1 cellular context compared by ENCODE assay signal in genomic region chr9:27485158-27485557, GRCh38.
TF ChIP-seq lines count a peak whose summit lies in the region.

No MANE protein-coding gene starts in this region.

TF ChIP-seq in GM23338, 12 proteins besides CTCF, POLR2A, EP300 and RAD21:
- TF ChIP-seq ETS1 (IDR thresholded peaks at IDR 0.05), result no peak
- no peak for TF ChIP-seq NANOG (IDR thresholded peaks at IDR 0.05; ENCODE audit: borderline replicate concordance)
- TF ChIP-seq ZNF114 (CRISPR knock-in tag; IDR thresholded peaks at IDR 0.05), result no peak
- TF ChIP-seq EZH2phosphoT487 (IDR thresholded peaks at IDR 0.05; ENCODE audit: unreplicated experiment), result no peak
- no peak for TF ChIP-seq EZH2 (IDR thresholded peaks at IDR 0.05; ENCODE audit: low read depth, unreplicated experiment)
- TF ChIP-seq STAT1 (IDR thresholded peaks at IDR 0.05; ENCODE audit: unreplicated experiment), result no peak
- no peak for TF ChIP-seq CREB1 (CRISPR knock-in tag; IDR thresholded peaks at IDR 0.05; ENCODE audit: low read depth)
- no peak for TF ChIP-seq ZNF331 (CRISPR knock-in tag; IDR thresholded peaks at IDR 0.05; ENCODE audit: low read depth)
- TF ChIP-seq JUNB (IDR thresholded peaks at IDR 0.05; ENCODE audit: unreplicated experiment), result no peak
- TF ChIP-seq POLR2AphosphoS5 (IDR thresholded peaks at IDR 0.05; ENCODE audit: low read depth), result no peak
- TF ChIP-seq, protein P1, sequence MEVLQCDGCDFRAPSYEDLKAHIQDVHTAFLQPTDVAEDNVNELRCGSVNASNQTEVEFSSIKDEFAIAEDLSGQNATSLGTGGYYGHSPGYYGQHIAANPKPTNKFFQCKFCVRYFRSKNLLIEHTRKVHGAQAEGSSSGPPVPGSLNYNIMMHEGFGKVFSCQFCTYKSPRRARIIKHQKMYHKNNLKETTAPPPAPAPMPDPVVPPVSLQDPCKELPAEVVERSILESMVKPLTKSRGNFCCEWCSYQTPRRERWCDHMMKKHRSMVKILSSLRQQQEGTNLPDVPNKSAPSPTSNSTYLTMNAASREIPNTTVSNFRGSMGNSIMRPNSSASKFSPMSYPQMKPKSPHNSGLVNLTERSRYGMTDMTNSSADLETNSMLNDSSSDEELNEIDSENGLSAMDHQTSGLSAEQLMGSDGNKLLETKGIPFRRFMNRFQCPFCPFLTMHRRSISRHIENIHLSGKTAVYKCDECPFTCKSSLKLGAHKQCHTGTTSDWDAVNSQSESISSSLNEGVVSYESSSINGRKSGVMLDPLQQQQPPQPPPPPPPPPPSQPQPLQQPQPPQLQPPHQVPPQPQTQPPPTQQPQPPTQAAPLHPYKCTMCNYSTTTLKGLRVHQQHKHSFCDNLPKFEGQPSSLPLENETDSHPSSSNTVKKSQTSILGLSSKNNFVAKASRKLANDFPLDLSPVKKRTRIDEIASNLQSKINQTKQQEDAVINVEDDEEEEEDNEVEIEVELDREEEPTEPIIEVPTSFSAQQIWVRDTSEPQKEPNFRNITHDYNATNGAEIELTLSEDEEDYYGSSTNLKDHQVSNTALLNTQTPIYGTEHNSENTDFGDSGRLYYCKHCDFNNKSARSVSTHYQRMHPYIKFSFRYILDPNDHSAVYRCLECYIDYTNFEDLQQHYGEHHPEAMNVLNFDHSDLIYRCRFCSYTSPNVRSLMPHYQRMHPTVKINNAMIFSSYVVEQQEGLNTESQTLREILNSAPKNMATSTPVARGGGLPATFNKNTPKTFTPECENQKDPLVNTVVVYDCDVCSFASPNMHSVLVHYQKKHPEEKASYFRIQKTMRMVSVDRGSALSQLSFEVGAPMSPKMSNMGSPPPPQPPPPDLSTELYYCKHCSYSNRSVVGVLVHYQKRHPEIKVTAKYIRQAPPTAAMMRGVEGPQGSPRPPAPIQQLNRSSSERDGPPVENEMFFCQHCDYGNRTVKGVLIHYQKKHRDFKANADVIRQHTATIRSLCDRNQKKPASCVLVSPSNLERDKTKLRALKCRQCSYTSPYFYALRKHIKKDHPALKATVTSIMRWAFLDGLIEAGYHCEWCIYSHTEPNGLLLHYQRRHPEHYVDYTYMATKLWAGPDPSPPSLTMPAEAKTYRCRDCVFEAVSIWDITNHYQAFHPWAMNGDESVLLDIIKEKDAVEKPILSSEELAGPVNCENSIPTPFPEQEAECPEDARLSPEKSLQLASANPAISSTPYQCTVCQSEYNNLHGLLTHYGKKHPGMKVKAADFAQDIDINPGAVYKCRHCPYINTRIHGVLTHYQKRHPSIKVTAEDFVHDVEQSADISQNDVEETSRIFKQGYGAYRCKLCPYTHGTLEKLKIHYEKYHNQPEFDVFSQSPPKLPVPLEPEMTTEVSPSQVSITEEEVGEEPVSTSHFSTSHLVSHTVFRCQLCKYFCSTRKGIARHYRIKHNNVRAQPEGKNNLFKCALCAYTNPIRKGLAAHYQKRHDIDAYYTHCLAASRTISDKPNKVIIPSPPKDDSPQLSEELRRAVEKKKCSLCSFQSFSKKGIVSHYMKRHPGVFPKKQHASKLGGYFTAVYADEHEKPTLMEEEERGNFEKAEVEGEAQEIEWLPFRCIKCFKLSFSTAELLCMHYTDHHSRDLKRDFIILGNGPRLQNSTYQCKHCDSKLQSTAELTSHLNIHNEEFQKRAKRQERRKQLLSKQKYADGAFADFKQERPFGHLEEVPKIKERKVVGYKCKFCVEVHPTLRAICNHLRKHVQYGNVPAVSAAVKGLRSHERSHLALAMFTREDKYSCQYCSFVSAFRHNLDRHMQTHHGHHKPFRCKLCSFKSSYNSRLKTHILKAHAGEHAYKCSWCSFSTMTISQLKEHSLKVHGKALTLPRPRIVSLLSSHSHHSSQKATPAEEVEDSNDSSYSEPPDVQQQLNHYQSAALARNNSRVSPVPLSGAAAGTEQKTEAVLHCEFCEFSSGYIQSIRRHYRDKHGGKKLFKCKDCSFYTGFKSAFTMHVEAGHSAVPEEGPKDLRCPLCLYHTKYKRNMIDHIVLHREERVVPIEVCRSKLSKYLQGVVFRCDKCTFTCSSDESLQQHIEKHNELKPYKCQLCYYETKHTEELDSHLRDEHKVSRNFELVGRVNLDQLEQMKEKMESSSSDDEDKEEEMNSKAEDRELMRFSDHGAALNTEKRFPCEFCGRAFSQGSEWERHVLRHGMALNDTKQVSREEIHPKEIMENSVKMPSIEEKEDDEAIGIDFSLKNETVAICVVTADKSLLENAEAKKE (CRISPR knock-in tag; IDR thresholded peaks at IDR 0.05), result no peak
- TF ChIP-seq, protein P2, sequence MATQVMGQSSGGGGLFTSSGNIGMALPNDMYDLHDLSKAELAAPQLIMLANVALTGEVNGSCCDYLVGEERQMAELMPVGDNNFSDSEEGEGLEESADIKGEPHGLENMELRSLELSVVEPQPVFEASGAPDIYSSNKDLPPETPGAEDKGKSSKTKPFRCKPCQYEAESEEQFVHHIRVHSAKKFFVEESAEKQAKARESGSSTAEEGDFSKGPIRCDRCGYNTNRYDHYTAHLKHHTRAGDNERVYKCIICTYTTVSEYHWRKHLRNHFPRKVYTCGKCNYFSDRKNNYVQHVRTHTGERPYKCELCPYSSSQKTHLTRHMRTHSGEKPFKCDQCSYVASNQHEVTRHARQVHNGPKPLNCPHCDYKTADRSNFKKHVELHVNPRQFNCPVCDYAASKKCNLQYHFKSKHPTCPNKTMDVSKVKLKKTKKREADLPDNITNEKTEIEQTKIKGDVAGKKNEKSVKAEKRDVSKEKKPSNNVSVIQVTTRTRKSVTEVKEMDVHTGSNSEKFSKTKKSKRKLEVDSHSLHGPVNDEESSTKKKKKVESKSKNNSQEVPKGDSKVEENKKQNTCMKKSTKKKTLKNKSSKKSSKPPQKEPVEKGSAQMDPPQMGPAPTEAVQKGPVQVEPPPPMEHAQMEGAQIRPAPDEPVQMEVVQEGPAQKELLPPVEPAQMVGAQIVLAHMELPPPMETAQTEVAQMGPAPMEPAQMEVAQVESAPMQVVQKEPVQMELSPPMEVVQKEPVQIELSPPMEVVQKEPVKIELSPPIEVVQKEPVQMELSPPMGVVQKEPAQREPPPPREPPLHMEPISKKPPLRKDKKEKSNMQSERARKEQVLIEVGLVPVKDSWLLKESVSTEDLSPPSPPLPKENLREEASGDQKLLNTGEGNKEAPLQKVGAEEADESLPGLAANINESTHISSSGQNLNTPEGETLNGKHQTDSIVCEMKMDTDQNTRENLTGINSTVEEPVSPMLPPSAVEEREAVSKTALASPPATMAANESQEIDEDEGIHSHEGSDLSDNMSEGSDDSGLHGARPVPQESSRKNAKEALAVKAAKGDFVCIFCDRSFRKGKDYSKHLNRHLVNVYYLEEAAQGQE (IDR thresholded peaks at IDR 0.05; ENCODE audit: unreplicated experiment), result no peak
